Comparison of ENCODE assay signal across 14 cellular contexts in the genomic region with DNA sequence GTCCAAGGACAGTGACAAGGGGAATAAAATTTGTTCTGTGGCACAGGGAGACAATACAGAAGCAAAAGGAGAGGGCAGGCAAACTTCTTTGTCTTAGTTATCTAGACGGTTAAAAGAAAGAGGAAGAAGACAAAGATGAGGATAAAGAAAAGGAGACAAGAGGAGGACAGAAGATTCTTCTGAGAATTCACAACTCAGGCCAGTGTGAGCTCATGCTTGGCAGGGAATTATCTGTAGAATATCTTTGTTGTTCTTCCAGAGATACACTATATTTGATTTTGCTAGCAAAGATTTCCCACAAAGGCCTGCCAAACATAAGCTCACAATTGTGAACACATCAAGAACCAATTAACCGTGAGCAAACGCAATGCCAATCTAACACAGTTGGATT. TPM values are rescaled to one million over a fixed set of nuclear protein-coding genes. Genes with fewer than 3 reads are reported as not detected.
DNase-seq lines count a peak whose midpoint lies in the region; ATAC-seq and TF ChIP-seq lines count a peak whose summit lies in the region.
"Had no signal": no experiment of that assay in that cellular context is flagged by ENCODE, and none has a peak within 500 bp of the region (broad histone marks: within the 10 kb centered on the region; RNA-seq: fewer than 3 reads in every experiment).

No MANE protein-coding gene starts in this region.

- peak overlapping the region; percentile 62 for H3K4me2 ChIP-seq in mammary epithelial cell (ENCODE audit: insufficient read depth, low read depth, low read length)

- H3K27ac Mint-ChIP-seq in activated naive CD4-positive, alpha-beta T cell treated with anti-CD3 and anti-CD28 coated beads for 36 hours, result peak overlapping the region; percentile 83
- H3K27ac Mint-ChIP-seq: B cell had no signal

- H3K36me3 ChIP-seq in RWPE2 (ENCODE audit: low read depth) (peaks cover 18% of the 10 kb centered on the region), mammary epithelial cell (ENCODE audit: insufficient read depth, low read length) (peaks cover 7% of the 10 kb centered on the region), gastrocnemius medialis (no peaks in the 10 kb centered on the region)
- H3K36me3 ChIP-seq: spleen had no signal

- ATAC-seq in RWPE2 (ENCODE audit: low read depth), result no peak
- ATAC-seq in gastrocnemius medialis, result no peak
- ATAC-seq in HG03457 (IDR thresholded peaks at IDR 0.05; ENCODE audit: unreplicated experiment), result no peak

- intact Hi-C loops in activated naive CD4-positive, alpha-beta T cell treated with anti-CD3 and anti-CD28 coated beads for 36 hours (cut with micrococcal nuclease), result no loop called here
- intact Hi-C loops in mammary epithelial cell (cut with micrococcal nuclease) (loop anchor here (2.0 kb wide), 1 partner anchor 100 kb away; no protein-coding TSS in a partner anchor), gastrocnemius medialis (cut with DNase I; ENCODE audit: low total_unique reads) (no loop called here)

- no peaks in the 10 kb centered on the region for H3K27me3 Mint-ChIP-seq in activated naive CD4-positive, alpha-beta T cell treated with anti-CD3 and anti-CD28 coated beads for 36 hours (ENCODE audit: low read depth)
- H3K27me3 Mint-ChIP-seq: B cell had no signal

- H3K9me3 ChIP-seq in RWPE2 (ENCODE audit: severe bottlenecking) (no peaks in the 10 kb centered on the region), mammary epithelial cell (replicated peaks; ENCODE audit: insufficient read depth, low read length) (no peaks in the 10 kb centered on the region), gastrocnemius medialis (no peaks in the 10 kb centered on the region)
- H3K9me3 ChIP-seq: spleen had no signal

- no peaks in the 10 kb centered on the region for H3K9me3 Mint-ChIP-seq in activated naive CD4-positive, alpha-beta T cell treated with anti-CD3 and anti-CD28 coated beads for 36 hours

- 86% methylated on average over 3 of the region's 3 CpGs for WGBS in mammary epithelial cell (ENCODE audit: low coverage, missing lambda C conversion rate)

- H3K9ac ChIP-seq in mammary epithelial cell (ENCODE audit: insufficient read depth, low read length), result no peak overlapping the region

- H3K27ac ChIP-seq in RWPE2 (ENCODE audit: poor library complexity, severe bottlenecking), result peak overlapping the region; percentile 97
- peak overlapping the region; percentile 86 for H3K27ac ChIP-seq in mammary epithelial cell (ENCODE audit: insufficient read depth, low read depth, low read length)
- peak overlapping the region; percentile 51 to 71 (median 66) for H3K27ac ChIP-seq in gastrocnemius medialis
- H3K27ac ChIP-seq: spleen had no signal

- dilution Hi-C loops in mammary epithelial cell (cut with HindIII; ENCODE audit: low sequenced_read_pairs), result no loop called here

- no TSS peak for BruUV-seq in mammary epithelial cell (replicated peaks; lab: Mats Ljungman, UMichigan)

- H3K4me1 ChIP-seq in RWPE2 (ENCODE audit: insufficient read depth, poor library complexity, severe bottlenecking) (peaks cover 71% of the 10 kb centered on the region), mammary epithelial cell (ENCODE audit: insufficient read depth, low read length) (peaks cover 48% of the 10 kb centered on the region), gastrocnemius medialis (peaks cover 36 to 40% of the 10 kb centered on the region in 2 donors)

- H3K79me2 ChIP-seq in mammary epithelial cell (ENCODE audit: insufficient read depth, low read length), result peaks cover 90% of the 10 kb centered on the region

- no peaks in the 10 kb centered on the region for H4K20me1 ChIP-seq in mammary epithelial cell (ENCODE audit: insufficient read depth, low read length)

- no peak for TF ChIP-seq CTCF in RWPE2 (IDR thresholded peaks at IDR 0.05; ENCODE audit: poor library complexity, severe bottlenecking)
- TF ChIP-seq CTCF in mammary epithelial cell (conservative IDR thresholded peaks at IDR 0.05 in 1 of 2, IDR thresholded peaks at IDR 0.05 in 1 of 2; ENCODE audit: extremely low read depth in 1 of 2, insufficient read depth in 1 of 2, low read depth in 1 of 2, low read length in 2 of 2), result no peak
- no peak for TF ChIP-seq CTCF in gastrocnemius medialis (IDR thresholded peaks at IDR 0.05 in 4 of 5, conservative IDR thresholded peaks at IDR 0.05 in 1 of 5)

- H3K4me3 ChIP-seq in RWPE2 (ENCODE audit: severe bottlenecking) (no peak overlapping the region), mammary epithelial cell (replicated peaks in 1 of 3; ENCODE audit: insufficient read depth in 1 of 3, low read depth in 2 of 3, low read length in 3 of 3) (no peak overlapping the region), gastrocnemius medialis (no peak overlapping the region)
- H3K4me3 ChIP-seq: spleen had no signal

- H3K4me3 Mint-ChIP-seq in activated naive CD4-positive, alpha-beta T cell treated with anti-CD3 and anti-CD28 coated beads for 36 hours, result no peak overlapping the region
- H3K4me3 Mint-ChIP-seq: B cell had no signal

- H3K27me3 ChIP-seq in RWPE2 (ENCODE audit: insufficient read depth, poor library complexity, severe bottlenecking), result no peaks in the 10 kb centered on the region
- no peaks in the 10 kb centered on the region for H3K27me3 ChIP-seq in mammary epithelial cell (ENCODE audit: insufficient read depth, low read length)
- no peaks in the 10 kb centered on the region for H3K27me3 ChIP-seq in gastrocnemius medialis
- H3K27me3 ChIP-seq: spleen had no signal

- DNase-seq in activated naive CD4-positive, alpha-beta T cell treated with anti-CD3 and anti-CD28 coated beads for 36 hours, result no peak
- no peak for DNase-seq in activated naive CD4-positive, alpha-beta T cell treated with Interleukin-2 at 50 U/mL for 16 hours
- DNase-seq in RWPE2 (ENCODE audit: low spot score), result no peak
- no peak for DNase-seq in mammary epithelial cell
- DNase-seq in gastrocnemius medialis, result no peak
- DNase-seq in H4 (ENCODE audit: low spot score), result no peak
- DNase-seq in GM19240 (ENCODE audit: insufficient read length, low spot score), result no peak
- DNase-seq: cerebellar nuclear complex, islet precursor cell, NCI-H1417 treated with DMSO at 0.1 percent for 48 hours, NCI-H748 treated with DMSO at 0.1 percent for 48 hours, spleen had no signal

- CTCF ChIA-PET in activated naive CD4-positive, alpha-beta T cell treated with anti-CD3 and anti-CD28 coated beads for 36 hours (lab: Charles Lee), result interaction anchor here (0.6 to 1.5 kb wide), 3 partner anchors 41 to 138 kb away, joined by 3 to 4 read pairs (median 3); a partner anchor contains a TSS
- CTCF ChIA-PET in mammary epithelial cell (lab: Charles Lee; ENCODE audit: low non-redundant PET), result no interaction called here

- H3K4me1 Mint-ChIP-seq in activated naive CD4-positive, alpha-beta T cell treated with anti-CD3 and anti-CD28 coated beads for 36 hours (ENCODE audit: low read depth), result peaks cover 44% of the 10 kb centered on the region

- peaks cover 14% of the 10 kb centered on the region for H3K36me3 Mint-ChIP-seq in activated naive CD4-positive, alpha-beta T cell treated with anti-CD3 and anti-CD28 coated beads for 36 hours (ENCODE audit: low read depth)

- TF ChIP-seq POLR2A in gastrocnemius medialis (IDR thresholded peaks at IDR 0.05), result no peak

- H2AFZ ChIP-seq in mammary epithelial cell (ENCODE audit: low read depth, low read length), result no peak overlapping the region

- in situ Hi-C loops in mammary epithelial cell (cut with MboI; ENCODE audit: low sequenced_read_pairs in 2 of 2), result no loop called here
- in situ Hi-C loops in gastrocnemius medialis (cut with MboI; ENCODE audit: low sequenced_read_pairs in 4 of 4), result no loop called here

RNA-seq across cellular contexts. Expression of a gene that starts 21.4 kb away (rescaled TPM):
- total RNA-seq in activated naive CD4-positive, alpha-beta T cell treated with anti-CD3 and anti-CD28 coated beads for 36 hours, result 10 to 100 TPM; 56.3 to 57.5 TPM
- total RNA-seq in mammary epithelial cell, result 100 to 1,000 TPM; 167 to 239 TPM
- polyA plus RNA-seq in mammary epithelial cell, result 186 TPM
- polyA minus RNA-seq in mammary epithelial cell, result 497 TPM
- 10 to 100 TPM; 26.5 to 41.6 (median 36.2) TPM for total RNA-seq in gastrocnemius medialis
- 59.6 and 67.3 TPM in 2 replicates for total RNA-seq in H4 (2014; rRNA removed; shearing (Covaris generic))
